Comparison of ENCODE assay signal across 12 cellular contexts in genomic region chr3:50211930-50212329, GRCh38. TPM values are rescaled to one million over a fixed set of nuclear protein-coding genes. Genes with fewer than 3 reads are reported as not detected.
DNase-seq lines count a peak whose midpoint lies in the region; ATAC-seq and TF ChIP-seq lines count a peak whose summit lies in the region.
"Had no signal": no experiment of that assay in that cellular context is flagged by ENCODE, and none has a peak within 500 bp of the region (broad histone marks: within the 10 kb centered on the region; RNA-seq: fewer than 3 reads in every experiment).

No MANE protein-coding gene starts in this region.

- H3K4me1 Mint-ChIP-seq in activated naive CD8-positive, alpha-beta T cell treated with anti-CD3 and anti-CD28 coated beads, Interleukin-2, amount 10 ng/mL, durations not matched to agents 7 days and 5 days, result peaks cover 3% of the 10 kb centered on the region
- peaks cover 12% of the 10 kb centered on the region for H3K4me1 Mint-ChIP-seq in Caco-2 (ENCODE audit: low read depth, unreplicated experiment)
- H3K4me1 Mint-ChIP-seq: activated B cell treated with CpG ODN at 0.5 μM for 24 hours had no signal

- WGBS in right lobe of liver (ENCODE audit: insufficient coverage, low coverage, low lambda C conversion rate, missing lambda C conversion rate), result 31% methylated on average over 2 of the region's 2 CpGs

- peaks cover 11 to 30% (median 21%) of the 10 kb centered on the region in 11 experiments for H3K27me3 ChIP-seq in BLaER1 treated with 17β-estradiol and CSF1 and Interleukin-3, amounts not matched to agents 10 nM and 100 nM
- H3K27me3 ChIP-seq in right lobe of liver, result no peaks in the 10 kb centered on the region
- no peaks in the 10 kb centered on the region for H3K27me3 ChIP-seq in Caco-2 (replicated peaks; ENCODE audit: control insufficient read depth, insufficient read depth, low read length)
- H3K27me3 ChIP-seq: adrenal gland had no signal

- H4K20me1 ChIP-seq in BLaER1 treated with 17β-estradiol and CSF1 and Interleukin-3, amounts not matched to agents 10 nM and 100 nM, result peaks cover 0 to 14% (median 0%) of the 10 kb centered on the region in 11 experiments; a peak in 4 of 22 replicates

- BruUV-seq in Caco-2 (replicated peaks; lab: Mats Ljungman, UMichigan), result no TSS peak

- H3K9me3 Mint-ChIP-seq in activated naive CD8-positive, alpha-beta T cell treated with anti-CD3 and anti-CD28 coated beads, Interleukin-2, amount 10 ng/mL, durations not matched to agents 7 days and 5 days, result no peaks in the 10 kb centered on the region
- no peaks in the 10 kb centered on the region for H3K9me3 Mint-ChIP-seq in Caco-2 (ENCODE audit: unreplicated experiment)
- H3K9me3 Mint-ChIP-seq: activated B cell treated with CpG ODN at 0.5 μM for 24 hours had no signal

- H3K9me3 ChIP-seq in BLaER1 treated with 17β-estradiol and CSF1 and Interleukin-3, amounts not matched to agents 10 nM and 100 nM (replicated peaks in 1 of 11), result no peaks in the 10 kb centered on the region
- H3K9me3 ChIP-seq in right lobe of liver (no peaks in the 10 kb centered on the region), Caco-2 (no peaks in the 10 kb centered on the region)
- H3K9me3 ChIP-seq: adrenal gland had no signal

- H3K4me3 Mint-ChIP-seq in activated naive CD8-positive, alpha-beta T cell treated with anti-CD3 and anti-CD28 coated beads, Interleukin-2, amount 10 ng/mL, durations not matched to agents 7 days and 5 days, result no peak overlapping the region
- H3K4me3 Mint-ChIP-seq in Caco-2 (ENCODE audit: unreplicated experiment), result no peak overlapping the region
- H3K4me3 Mint-ChIP-seq: activated B cell treated with CpG ODN at 0.5 μM for 24 hours had no signal

- no peak overlapping the region for H3K4me3 ChIP-seq in BLaER1 treated with 17β-estradiol and CSF1 and Interleukin-3, amounts not matched to agents 10 nM and 100 nM
- peak overlapping the region in 2 of 3 donors; percentile 3 to 20 for H3K4me3 ChIP-seq in right lobe of liver
- no peak overlapping the region for H3K4me3 ChIP-seq in Caco-2 (ENCODE audit: low read depth, low read length)
- H3K4me3 ChIP-seq: adrenal gland, skin epidermis had no signal

- no peak overlapping the region for H3K27ac ChIP-seq in BLaER1 treated with 17β-estradiol and CSF1 and Interleukin-3, amounts not matched to agents 10 nM and 100 nM
- peak overlapping the region; percentile 73 to 99 (median 89) for H3K27ac ChIP-seq in right lobe of liver
- H3K27ac ChIP-seq: adrenal gland, skin epidermis had no signal

- peak overlapping the region in 2 of 11 experiments; percentile 4 to 9; a peak in 4 of 22 replicates for H3K9ac ChIP-seq in BLaER1 treated with 17β-estradiol and CSF1 and Interleukin-3, amounts not matched to agents 10 nM and 100 nM

- CTCF ChIA-PET in Caco-2 (lab: Charles Lee), result interaction anchor here (1.1 to 2.6 kb wide), 6 partner anchors 9 to 48 kb away, joined by 3 to 23 read pairs (median 8); no protein-coding TSS in a partner anchor

- no peak for TF ChIP-seq CTCF in right lobe of liver (IDR thresholded peaks at IDR 0.05)
- no peak for TF ChIP-seq CTCF in Caco-2 (IDR thresholded peaks at IDR 0.05; ENCODE audit: insufficient read depth in 1 of 2, low read depth in 1 of 2, low read length in 1 of 2, severe bottlenecking in 1 of 2, unreplicated experiment in 1 of 2)

- H3K4me1 ChIP-seq in BLaER1 treated with 17β-estradiol and CSF1 and Interleukin-3, amounts not matched to agents 10 nM and 100 nM, result peaks cover 7 to 35% (median 25%) of the 10 kb centered on the region in 10 experiments; a peak in 19 of 20 replicates
- H3K4me1 ChIP-seq in right lobe of liver, result peaks cover 0 to 72% (median 26%) of the 10 kb centered on the region in 4 donors
- H3K4me1 ChIP-seq in Caco-2, result peaks cover 22% of the 10 kb centered on the region
- H3K4me1 ChIP-seq: adrenal gland had no signal

- peak; percentile 28 for DNase-seq in LHCN-M2 (ENCODE audit: low read depth)
- DNase-seq in activated naive CD8-positive, alpha-beta T cell treated with anti-CD3 and anti-CD28 coated beads, Interleukin-2, amount 10 ng/mL, durations not matched to agents 7 days and 5 days, result no peak
- DNase-seq in right lobe of liver, result peak in 1 of 3 donors; percentile 60
- DNase-seq in GDM1 (lab: John Stamatoyannopoulos, UW), result no peak
- DNase-seq in HPDE6-E6E7 (ENCODE audit: extremely low spot score), result no peak
- DNase-seq in Caco-2, result no peak
- DNase-seq: activated B cell treated with CpG ODN at 0.5 μM for 24 hours, adrenal gland, NCI-H1436 treated with DMSO at 0.1 percent for 48 hours had no signal

- peak overlapping the region in 10 of 11 experiments; percentile 11 to 67 (median 37); a peak in 16 of 22 replicates for H3K4me2 ChIP-seq in BLaER1 treated with 17β-estradiol and CSF1 and Interleukin-3, amounts not matched to agents 10 nM and 100 nM

- ATAC-seq in activated naive CD8-positive, alpha-beta T cell treated with anti-CD3 and anti-CD28 coated beads, Interleukin-2, amount 10 ng/mL, durations not matched to agents 7 days and 5 days (ENCODE audit: low read depth), result peak; percentile 24
- ATAC-seq in right lobe of liver, result peak; percentile 6 to 42 (median 24)
- ATAC-seq in HG03520 (IDR thresholded peaks at IDR 0.05; ENCODE audit: unreplicated experiment), result no peak

- H3K36me3 Mint-ChIP-seq in activated naive CD8-positive, alpha-beta T cell treated with anti-CD3 and anti-CD28 coated beads, Interleukin-2, amount 10 ng/mL, durations not matched to agents 7 days and 5 days, result no peaks in the 10 kb centered on the region
- H3K36me3 Mint-ChIP-seq in Caco-2 (ENCODE audit: insufficient read depth, unreplicated experiment), result peaks cover 4% of the 10 kb centered on the region

- no peak for TF ChIP-seq POLR2A in right lobe of liver (IDR thresholded peaks at IDR 0.05)

- no peaks in the 10 kb centered on the region for H3K36me3 ChIP-seq in BLaER1 treated with 17β-estradiol and CSF1 and Interleukin-3, amounts not matched to agents 10 nM and 100 nM
- H3K36me3 ChIP-seq in right lobe of liver (peaks cover 0 to 26% (median 3%) of the 10 kb centered on the region in 4 donors), Caco-2 (ENCODE audit: control insufficient read depth, insufficient read depth, low read length) (no peaks in the 10 kb centered on the region; the same call in 1 of the 2 replicates)
- H3K36me3 ChIP-seq: adrenal gland had no signal

- peak overlapping the region; percentile 25 for H3K27ac Mint-ChIP-seq in activated naive CD8-positive, alpha-beta T cell treated with anti-CD3 and anti-CD28 coated beads, Interleukin-2, amount 10 ng/mL, durations not matched to agents 7 days and 5 days
- H3K27ac Mint-ChIP-seq in Caco-2 (ENCODE audit: unreplicated experiment), result no peak overlapping the region
- H3K27ac Mint-ChIP-seq: activated B cell treated with CpG ODN at 0.5 μM for 24 hours had no signal

- intact Hi-C loops in right lobe of liver (cut with DNase I), result no loop called here
- intact Hi-C loops in Caco-2 (cut with micrococcal nuclease; ENCODE audit: unreplicated experiment), result loop anchor here (2.0 kb wide), 1 partner anchor 17 kb away; no protein-coding TSS in a partner anchor

- POLR2A ChIA-PET in activated naive CD8-positive, alpha-beta T cell treated with anti-CD3 and anti-CD28 coated beads, Interleukin-2, amount 10 ng/mL, durations not matched to agents 7 days and 5 days (lab: Charles Lee), result no interaction called here
- POLR2A ChIA-PET in Caco-2 (lab: Charles Lee), result no interaction called here

- H3K27me3 Mint-ChIP-seq in activated naive CD8-positive, alpha-beta T cell treated with anti-CD3 and anti-CD28 coated beads, Interleukin-2, amount 10 ng/mL, durations not matched to agents 7 days and 5 days, result peaks cover 16% of the 10 kb centered on the region
- H3K27me3 Mint-ChIP-seq in Caco-2 (ENCODE audit: insufficient read depth, unreplicated experiment), result no peaks in the 10 kb centered on the region

RNA-seq across cellular contexts. Expression of gene SLC38A3, which starts 6.9 kb away (rescaled TPM):
- 1.1 TPM in 1 of 2 replicates, not detected in the other for total RNA-seq in LHCN-M2 (2014; rRNA removed)
- 0.02 TPM for polyA plus RNA-seq in LHCN-M2 (2012)
- not detected for total RNA-seq in activated naive CD8-positive, alpha-beta T cell treated with anti-CD3 and anti-CD28 coated beads, Interleukin-2, amount 10 ng/mL, durations not matched to agents 7 days and 5 days
- 100 to 1,000 TPM in 4 of 6 experiments, 10 to 100 TPM in 2; 77.7 to 311 (median 190) TPM for total RNA-seq in right lobe of liver
- total RNA-seq in Caco-2 (2022), result 11.4 and 16.8 TPM in 2 replicates
- total RNA-seq: activated B cell treated with CpG ODN at 0.5 μM for 24 hours had no signal

RNA-seq across cellular contexts. Expression of gene GNAT1, which starts 20.5 kb away (rescaled TPM):
- not detected in 2 replicates for total RNA-seq in LHCN-M2 (2014; rRNA removed)
- polyA plus RNA-seq in LHCN-M2 (2012), result not detected
- not detected for total RNA-seq in activated naive CD8-positive, alpha-beta T cell treated with anti-CD3 and anti-CD28 coated beads, Interleukin-2, amount 10 ng/mL, durations not matched to agents 7 days and 5 days
- total RNA-seq in right lobe of liver, result under 1 TPM in 1 of 6 experiments, not detected in 5; 0.07 TPM
- 0.50 TPM in 1 of 2 replicates, not detected in the other for total RNA-seq in Caco-2 (2022)
- total RNA-seq: activated B cell treated with CpG ODN at 0.5 μM for 24 hours, adrenal gland had no signal
- polyA plus RNA-seq: adrenal gland had no signal

RNA-seq across cellular contexts. Expression of gene GNAI2, which starts 24.1 kb away (rescaled TPM):
- total RNA-seq in LHCN-M2 (2014; rRNA removed) (297 and 323 TPM in 2 replicates), right lobe of liver (100 to 1,000 TPM in 2 of 6 experiments, 10 to 100 TPM in 4; 73.3 to 125 (median 98.7) TPM), Caco-2 (2022) (59.3 and 62.0 TPM in 2 replicates)
- polyA plus RNA-seq in LHCN-M2 (2012), result 515 TPM
- total RNA-seq in activated naive CD8-positive, alpha-beta T cell treated with anti-CD3 and anti-CD28 coated beads, Interleukin-2, amount 10 ng/mL, durations not matched to agents 7 days and 5 days, result 100 to 1,000 TPM; 435 to 448 TPM

RNA-seq across cellular contexts. Expression of gene SEMA3F, which starts 56.8 kb away (rescaled TPM):
- total RNA-seq in LHCN-M2 (2014; rRNA removed) (0.17 and 0.83 TPM in 2 replicates), right lobe of liver (1 to 10 TPM; 1.2 to 5.9 (median 4.2) TPM), Caco-2 (2022) (11.3 and 16.5 TPM in 2 replicates)
- 0.55 TPM for polyA plus RNA-seq in LHCN-M2 (2012)
- under 1 TPM in 1 of 2 experiments, not detected in 1; 0.09 TPM for total RNA-seq in activated naive CD8-positive, alpha-beta T cell treated with anti-CD3 and anti-CD28 coated beads, Interleukin-2, amount 10 ng/mL, durations not matched to agents 7 days and 5 days
- total RNA-seq: activated B cell treated with CpG ODN at 0.5 μM for 24 hours had no signal

RNA-seq across cellular contexts. Expression of gene SEMA3B, which starts 57.0 kb away (rescaled TPM):
- total RNA-seq in LHCN-M2 (2014; rRNA removed) (2.1 and 4.1 TPM in 2 replicates), right lobe of liver (1 to 10 TPM; 1.7 to 4.5 (median 2.6) TPM), Caco-2 (2022) (19.7 and 21.8 TPM in 2 replicates)
- 5.0 TPM for polyA plus RNA-seq in LHCN-M2 (2012)
- 1 to 10 TPM in 1 of 2 experiments, under 1 TPM in 1; 0.36 to 1.0 TPM for total RNA-seq in activated naive CD8-positive, alpha-beta T cell treated with anti-CD3 and anti-CD28 coated beads, Interleukin-2, amount 10 ng/mL, durations not matched to agents 7 days and 5 days
- total RNA-seq: activated B cell treated with CpG ODN at 0.5 μM for 24 hours had no signal

Comparison
In these comparisons a context has a peak if more than half of its experiments do, and no peak if none do; other contexts are left out.
1. H3K27ac ChIP-seq: peak in right lobe of liver (3 of 3); none in BLaER1 treated with 17β-estradiol and CSF1 and Interleukin-3, amounts not matched to agents 10 nM and 100 nM (0 of 11).
2. H3K4me3 ChIP-seq: peak in right lobe of liver (2 of 3); none in BLaER1 treated with 17β-estradiol and CSF1 and Interleukin-3, amounts not matched to agents 10 nM and 100 nM (0 of 10) and Caco-2 (single experiment).